8 cellular contexts compared by ENCODE assay signal in the genomic region with DNA sequence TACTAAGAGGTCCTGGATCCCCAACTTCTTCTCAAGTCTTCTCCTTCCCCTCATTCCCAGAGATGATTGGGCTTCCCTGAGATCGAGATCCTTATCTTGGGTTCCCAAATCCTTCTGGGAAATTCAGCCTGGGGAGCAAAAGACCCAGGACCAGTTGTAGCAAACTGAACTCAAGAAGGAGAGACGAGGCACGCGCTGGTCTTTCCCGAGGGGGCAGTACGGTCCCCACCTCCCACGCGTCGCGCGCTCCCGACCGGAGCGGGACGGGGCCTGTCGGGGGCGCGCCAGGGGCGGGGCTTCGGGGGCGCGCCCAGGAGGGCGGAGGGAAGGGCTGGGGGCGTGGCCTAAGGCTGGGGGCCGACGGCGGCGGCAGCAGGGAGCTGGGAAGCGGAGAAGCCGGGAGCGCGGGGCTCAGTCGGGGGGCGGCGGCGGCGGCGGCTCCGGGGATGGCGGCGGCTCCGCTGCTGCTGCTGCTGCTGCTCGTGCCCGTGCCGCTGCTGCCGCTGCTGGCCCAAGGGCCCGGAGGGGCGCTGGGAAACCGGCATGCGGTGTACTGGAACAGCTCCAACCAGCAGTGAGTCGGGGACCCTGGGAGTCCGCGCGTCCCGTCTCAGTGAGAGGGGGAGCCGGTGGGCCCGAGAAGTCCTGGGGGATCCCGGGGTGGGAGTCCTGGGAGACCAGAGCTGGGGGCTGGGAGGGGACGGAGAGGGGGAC. TPM values are rescaled to one million over a fixed set of nuclear protein-coding genes. Genes with fewer than 3 reads are reported as not detected.
DNase-seq lines count a peak whose midpoint lies in the region; ATAC-seq and TF ChIP-seq lines count a peak whose summit lies in the region.

TSS of gene EFNA3 (plus strand) at position 342 of the 714 bp plus-strand sequence. CDS start at position 447, 105 bp downstream.

- peaks cover 47% of the 10 kb centered on the region for H3K4me1 Mint-ChIP-seq in Calu3 (ENCODE audit: low read depth, unreplicated experiment)

- CTCF ChIA-PET in Calu3 (lab: Charles Lee), result interaction anchor here (0.6 to 1.1 kb wide), 3 partner anchors 17 to 94 kb away, joined by 3 to 6 read pairs (median 4); partner anchors contain the start of genes DPM3 and KRTCAP2

- H3K36me3 ChIP-seq in HUES48 (ENCODE audit: control insufficient read depth, insufficient read depth, low read length) (no peaks in the 10 kb centered on the region), iPS-15b (ENCODE audit: control insufficient read depth, insufficient read depth, low read length) (no peaks in the 10 kb centered on the region)

- no TSS peak for BruUV-seq in Calu3 (replicated peaks; lab: Mats Ljungman, UMichigan)

- H3K9ac ChIP-seq in HUES48 (ENCODE audit: low read depth, low read length) (no peak within 1 kb of the TSS), iPS-15b (ENCODE audit: low read depth, low read length) (no peak within 1 kb of the TSS)

- no peaks in the 10 kb centered on the region for H3K9me3 Mint-ChIP-seq in Calu3 (ENCODE audit: low read depth, unreplicated experiment)

- peaks cover 66% of the 10 kb centered on the region for H3K27me3 ChIP-seq in HUES48 (ENCODE audit: control insufficient read depth, insufficient read depth, low read length)
- H3K27me3 ChIP-seq in iPS-15b (ENCODE audit: control insufficient read depth, insufficient read depth, low read length), result peaks cover 82% of the 10 kb centered on the region

- H3K9me3 ChIP-seq in HUES48 (ENCODE audit: control insufficient read depth, insufficient read depth, low read length) (no peaks in the 10 kb centered on the region), iPS-15b (ENCODE audit: control insufficient read depth, insufficient read depth, low read length) (no peaks in the 10 kb centered on the region)

- H3K27me3 Mint-ChIP-seq in Calu3 (ENCODE audit: unreplicated experiment), result peaks cover 90% of the 10 kb centered on the region

- no peak within 1 kb of the TSS for H3K27ac ChIP-seq in HUES48 (ENCODE audit: low read depth, low read length)

- peak within 1 kb of the TSS; percentile 58 for H3K4me3 Mint-ChIP-seq in Calu3 (ENCODE audit: low read depth, unreplicated experiment)

- in situ Hi-C loops in astrocyte of the spinal cord (cut with HindIII; ENCODE audit: low sequenced_read_pairs), result no loop called here

- intact Hi-C loops in Calu3 (cut with micrococcal nuclease; ENCODE audit: unreplicated experiment), result no loop called here

- TF ChIP-seq CTCF in Calu3 (IDR thresholded peaks at IDR 0.05; ENCODE audit: unreplicated experiment), result no peak
- TF ChIP-seq CTCF in astrocyte of the spinal cord (IDR thresholded peaks at IDR 0.05; ENCODE audit: low read depth, low read length), result no peak

- peak within 1 kb of the TSS; percentile 16 for H3K27ac Mint-ChIP-seq in Calu3 (ENCODE audit: unreplicated experiment)

- no peak for ATAC-seq in HG02571 (IDR thresholded peaks at IDR 0.05; ENCODE audit: unreplicated experiment)

- H3K36me3 Mint-ChIP-seq in Calu3 (ENCODE audit: insufficient read depth, unreplicated experiment), result peaks cover 25% of the 10 kb centered on the region

- H3K4me3 ChIP-seq in HUES48 (ENCODE audit: low read depth, low read length) (peak within 1 kb of the TSS; percentile 62), astrocyte of the spinal cord (ENCODE audit: low read depth, low read length) (peak within 1 kb of the TSS; percentile 18), iPS-15b (ENCODE audit: low read depth, low read length) (peak within 1 kb of the TSS; percentile 68), skeletal muscle cell (ENCODE audit: low read depth, low read length) (peak within 1 kb of the TSS; percentile 41)

- DNase-seq in Calu3 (peak; percentile 88), T follicular helper cell (ENCODE audit: low read depth) (peak; percentile 42), astrocyte of the spinal cord (ENCODE audit: low read depth, low spot score) (peak; percentile 32), skeletal muscle cell (ENCODE audit: low read depth) (no peak), NCI-H2107 treated with DMSO at 0.1 percent for 48 hours (lab: John Stamatoyannopoulos, UW; ENCODE audit: unreplicated experiment) (no peak)

- H3K4me1 ChIP-seq in HUES48 (ENCODE audit: control insufficient read depth, insufficient read depth, low read length) (peaks cover 16% of the 10 kb centered on the region), iPS-15b (ENCODE audit: control insufficient read depth, insufficient read depth, low read length) (peaks cover 9% of the 10 kb centered on the region)

RNA-seq across cellular contexts. Expression of gene EFNA3, which starts in this region (rescaled TPM):
- total RNA-seq in Calu3 (2022), result 1.7 and 3.4 TPM in 2 replicates

Comparison
In these comparisons a context has a peak if more than half of its experiments do, and no peak if none do; other contexts are left out.
1. DNase-seq: peak in Calu3 (single experiment), T follicular helper cell (single experiment) and astrocyte of the spinal cord (single experiment); none in skeletal muscle cell (single experiment) and NCI-H2107 treated with DMSO at 0.1 percent for 48 hours (single experiment).
2. H3K4me3 ChIP-seq: peak in every context shown above with its lines; median percentile 68 in iPS-15b; 62 in HUES48; 41 in skeletal muscle cell; 18 in astrocyte of the spinal cord.